ENCODE assay signal across 1 cellular context in genomic region chr9:98253563-98253962, GRCh38.
TF ChIP-seq lines count a peak whose summit lies in the region.

No MANE protein-coding gene starts in this region.

TF ChIP-seq in IMR-90, 13 proteins besides CTCF, POLR2A, EP300 and RAD21 (continued from another document):
- no peak for TF ChIP-seq SMC3 (IDR thresholded peaks at IDR 0.05; ENCODE audit: low read depth, low read length)
